In the genomic region with DNA sequence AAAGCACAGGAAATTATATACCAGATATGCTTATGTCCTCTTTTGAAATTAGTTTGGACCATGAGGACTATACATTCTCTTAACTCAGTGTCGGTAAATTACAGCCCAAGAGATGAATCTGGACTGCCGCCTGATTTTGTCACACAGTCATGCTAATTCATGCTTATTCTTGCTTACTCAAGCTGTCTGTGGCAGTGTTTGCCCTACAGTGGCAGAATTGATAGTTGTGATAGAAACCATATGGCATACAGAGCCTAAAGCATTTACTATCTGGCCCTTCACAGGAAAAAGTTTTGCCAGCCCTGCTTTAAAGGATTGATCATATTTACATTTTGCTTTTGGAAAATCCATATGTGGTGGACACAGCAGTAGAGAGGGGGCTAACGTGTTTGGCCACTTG, we compare ENCODE assay signal across 15 cellular contexts.
DNase-seq lines count a peak whose midpoint lies in the region; ATAC-seq and TF ChIP-seq lines count a peak whose summit lies in the region.
"Had no signal": no experiment of that assay in that cellular context is flagged by ENCODE, and none has a peak within 500 bp of the region (broad histone marks: within the 10 kb centered on the region; RNA-seq: fewer than 3 reads in every experiment).

No MANE protein-coding gene starts in this region.

- H3K56ac ChIP-seq in mesendoderm (ENCODE audit: low read length): no peak overlapping the region

- no peak overlapping the region for H3K4me3 ChIP-seq in adipocyte (ENCODE audit: low read length)
- no peak overlapping the region for H3K4me3 ChIP-seq in mesendoderm (ENCODE audit: low read length)
- H3K4me3 ChIP-seq in upper lobe of left lung: no peak overlapping the region
- H3K4me3 ChIP-seq: A549, GM23338 had no signal

- H3K23ac ChIP-seq in mesendoderm (ENCODE audit: low read length): no peak overlapping the region

- H3K27ac ChIP-seq in mesendoderm (ENCODE audit: low read depth, low read length): no peak overlapping the region
- H3K27ac ChIP-seq in upper lobe of left lung: no peak overlapping the region
- H3K27ac ChIP-seq: A549 had no signal

- H3K9ac ChIP-seq in adipocyte (ENCODE audit: low read length) (no peak overlapping the region), mesendoderm (ENCODE audit: low read length) (no peak overlapping the region)

- peaks cover 13% of the 10 kb centered on the region for H3K4me1 ChIP-seq in adipocyte (ENCODE audit: control insufficient read depth, insufficient read depth, low read length)
- peaks cover 3% of the 10 kb centered on the region for H3K4me1 ChIP-seq in mesendoderm (ENCODE audit: control insufficient read depth, low read depth, low read length)
- no peaks in the 10 kb centered on the region for H3K4me1 ChIP-seq in upper lobe of left lung
- H3K4me1 ChIP-seq: A549, Caco-2 had no signal

- no peaks in the 10 kb centered on the region for H3K79me1 ChIP-seq in mesendoderm (ENCODE audit: low read length)

- WGBS in mesendoderm (ENCODE audit: extremely low coverage, insufficient coverage, low lambda C conversion rate): no CpG with 5 or more reads among the region's 3 CpGs
- WGBS in upper lobe of left lung, 2 donors: 57 to 65% methylated on average over 3 of the region's 3 CpGs

- H2BK120ac ChIP-seq in mesendoderm (ENCODE audit: low read depth, low read length): no peak overlapping the region

- H3K27me3 ChIP-seq in adipocyte (replicated peaks; ENCODE audit: control insufficient read depth, insufficient read depth, low read length) (no peaks in the 10 kb centered on the region), mesendoderm (ENCODE audit: insufficient read depth, low read length, poor library complexity) (no peaks in the 10 kb centered on the region), upper lobe of left lung (no peaks in the 10 kb centered on the region)

- no peaks in the 10 kb centered on the region for H3K79me2 ChIP-seq in mesendoderm (ENCODE audit: control insufficient read depth, insufficient read depth, low read length)

- H2BK5ac ChIP-seq in mesendoderm (ENCODE audit: low read length): peak overlapping the region; percentile 40

- no peaks in the 10 kb centered on the region for H3K36me3 ChIP-seq in adipocyte (ENCODE audit: control insufficient read depth, insufficient read depth, low read length, severe bottlenecking)
- H3K36me3 ChIP-seq in mesendoderm (ENCODE audit: control insufficient read depth, insufficient read depth, low read length): no peaks in the 10 kb centered on the region
- no peaks in the 10 kb centered on the region for H3K36me3 ChIP-seq in upper lobe of left lung

- no peak overlapping the region for H4K5ac ChIP-seq in mesendoderm (ENCODE audit: low read length)

- no peak for TF ChIP-seq POLR2A in upper lobe of left lung (IDR thresholded peaks at IDR 0.05)

- H3K4ac ChIP-seq in mesendoderm (ENCODE audit: low read depth, low read length): no peak overlapping the region

- no peak for TF ChIP-seq EP300 in upper lobe of left lung (IDR thresholded peaks at IDR 0.05)

- DNase-seq in DMS 273 (lab: John Stamatoyannopoulos, UW; ENCODE audit: unreplicated experiment) (peak; percentile 71), NCI-H69 (lab: John Stamatoyannopoulos, UW) (peak; percentile 83), adipocyte (ENCODE audit: low read depth) (peak; percentile 73), mesendoderm (no peak), upper lobe of left lung (no peak), nucleus accumbens (lab: John Stamatoyannopoulos, UW) (no peak), NCI-H1092 (lab: John Stamatoyannopoulos, UW) (no peak)
- no peak for DNase-seq in activated CD8-positive, alpha-beta memory T cell treated with anti-CD3 and anti-CD28 coated beads for 24 hours
- DNase-seq: Caco-2, DMS79, MV-4-11, NCI-H1436, NCI-H526 had no signal

- no peak for TF ChIP-seq CTCF in upper lobe of left lung (IDR thresholded peaks at IDR 0.05)

- H2AK5ac ChIP-seq in mesendoderm (ENCODE audit: low read length): no peak overlapping the region

- no peak for ATAC-seq in upper lobe of left lung (ENCODE audit: low FRiP score in 2 of 2)
- ATAC-seq: A549, GM23338 had no signal

- peak overlapping the region; percentile 90 for H3K18ac ChIP-seq in mesendoderm (ENCODE audit: low read length)

- H2BK15ac ChIP-seq in mesendoderm (replicated peaks; ENCODE audit: low read depth): peak overlapping the region; percentile 88

- no peak overlapping the region for H3K4me2 ChIP-seq in mesendoderm (ENCODE audit: low read length)
- H3K4me2 ChIP-seq: A549, GM23338 had no signal

- no peak overlapping the region for H4K8ac ChIP-seq in mesendoderm (ENCODE audit: low read depth, low read length)

- H3K9me3 ChIP-seq in adipocyte (ENCODE audit: control insufficient read depth, low read length): no peaks in the 10 kb centered on the region
- no peaks in the 10 kb centered on the region for H3K9me3 ChIP-seq in upper lobe of left lung
- H3K9me3 ChIP-seq: A549, Caco-2 had no signal

Comparison
In these comparisons a context has a peak if more than half of its experiments do, and no peak if none do; other contexts are left out.
1. DNase-seq: peak in DMS 273 (single experiment), NCI-H69 (single experiment) and adipocyte (single experiment); none in mesendoderm (single experiment), activated CD8-positive, alpha-beta memory T cell treated with anti-CD3 and anti-CD28 coated beads for 24 hours (single experiment), upper lobe of left lung (0 of 2), nucleus accumbens (0 of 56) and NCI-H1092 (single experiment).